Comparison of ENCODE assay signal across 8 cellular contexts in the genomic region with DNA sequence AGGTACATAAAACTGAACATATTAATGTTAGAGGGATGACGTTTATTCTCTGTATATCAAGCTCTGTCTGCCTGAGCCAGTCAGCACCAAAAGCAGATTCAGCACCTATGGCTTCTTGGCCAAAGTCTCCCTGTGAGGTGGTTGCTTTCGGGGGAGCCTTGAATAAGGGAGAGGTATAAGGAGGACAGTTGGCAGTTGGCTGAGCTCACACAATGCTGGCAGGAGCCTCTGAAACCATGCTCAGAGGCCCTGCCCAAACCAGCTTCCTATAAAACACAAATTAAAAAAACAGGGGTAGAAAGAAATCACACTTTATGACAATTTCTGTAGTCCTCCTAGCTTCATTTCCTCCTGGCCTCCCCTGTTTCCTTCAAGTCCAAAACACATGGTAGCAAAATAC. TPM values are rescaled to one million over a fixed set of nuclear protein-coding genes. Genes with fewer than 3 reads are reported as not detected.
DNase-seq lines count a peak whose midpoint lies in the region; ATAC-seq and TF ChIP-seq lines count a peak whose summit lies in the region.

No MANE protein-coding gene starts in this region.

- H3K9me2 ChIP-seq in MM.1S (replicated peaks; ENCODE audit: insufficient read depth, low read length) = no peaks in the 10 kb centered on the region

- peaks cover 0 to 4% (median 0%) of the 10 kb centered on the region in 11 experiments; a peak in 1 of 22 replicates for H4K20me1 ChIP-seq in BLaER1 treated with 17β-estradiol and CSF1 and Interleukin-3, amounts not matched to agents 10 nM and 100 nM
- H4K20me1 ChIP-seq in MM.1S (ENCODE audit: insufficient read depth, low read length) = no peaks in the 10 kb centered on the region

- H3K36me3 Mint-ChIP-seq in naive B cell = peaks cover 0 to 4% of the 10 kb centered on the region in 2 donors

- H3K27ac Mint-ChIP-seq in naive B cell = peak overlapping the region; percentile 71 to 96 (median 89)

- peak overlapping the region in 10 of 11 experiments; percentile 1 to 91 (median 78); a peak in 19 of 22 replicates for H3K4me2 ChIP-seq in BLaER1 treated with 17β-estradiol and CSF1 and Interleukin-3, amounts not matched to agents 10 nM and 100 nM
- H3K4me2 ChIP-seq in MM.1S (ENCODE audit: low read depth, low read length) = peak overlapping the region; percentile 58

- ATAC-seq in naive B cell (ENCODE audit: low read depth in 2 of 2) (no peak), HG03460 (IDR thresholded peaks at IDR 0.05; ENCODE audit: unreplicated experiment) (no peak)
- ATAC-seq in activated CD4-positive, CD25-positive, alpha-beta regulatory T cell treated with anti-CD3 and anti-CD28 coated beads, Interleukin-2, amount 50 U/mL, for 24 hours = no peak

- H3K27ac ChIP-seq in BLaER1 treated with 17β-estradiol and CSF1 and Interleukin-3, amounts not matched to agents 10 nM and 100 nM = peak overlapping the region; percentile 49 to 90 (median 84)
- H3K27ac ChIP-seq in MM.1S (ENCODE audit: low read length) = peak overlapping the region; percentile 56; the same call in 1 of the 2 replicates

- peaks cover 3% of the 10 kb centered on the region for H3K79me2 ChIP-seq in MM.1S (ENCODE audit: low read length)

- peaks cover 15% of the 10 kb centered on the region for H3F3A ChIP-seq in MM.1S (ENCODE audit: insufficient read depth, low read length)

- peak overlapping the region in 6 of 8 donors; percentile 12 to 83 (median 67) for H3K4me3 Mint-ChIP-seq in naive B cell

- no peak overlapping the region for H3K4me3 ChIP-seq in BLaER1 treated with 17β-estradiol and CSF1 and Interleukin-3, amounts not matched to agents 10 nM and 100 nM
- H3K4me3 ChIP-seq in MM.1S (ENCODE audit: low read length) = no peak overlapping the region

- DNase-seq in MM.1S (no peak), cerebellar cortex (ENCODE audit: low spot score) (peak; percentile 77), naive B cell (no peak), NCI-H1105 treated with DMSO at 0.1 percent for 48 hours (lab: John Stamatoyannopoulos, UW) (no peak), kidney glomerular epithelial cell (lab: John Stamatoyannopoulos, UW) (no peak)

- TF ChIP-seq CTCF in MM.1S (IDR thresholded peaks at IDR 0.05; ENCODE audit: low read length) = no peak

- H3K9me3 ChIP-seq in BLaER1 treated with 17β-estradiol and CSF1 and Interleukin-3, amounts not matched to agents 10 nM and 100 nM (replicated peaks in 1 of 11) = no peaks in the 10 kb centered on the region
- H3K9me3 ChIP-seq in MM.1S (replicated peaks; ENCODE audit: insufficient read depth, low read length) = no peaks in the 10 kb centered on the region

- H3K9ac ChIP-seq in BLaER1 treated with 17β-estradiol and CSF1 and Interleukin-3, amounts not matched to agents 10 nM and 100 nM = peak overlapping the region in 9 of 11 experiments; percentile 63 to 79 (median 68); a peak in 16 of 22 replicates
- H3K9ac ChIP-seq in MM.1S (ENCODE audit: low read length) = no peak overlapping the region

- H3K36me3 ChIP-seq in BLaER1 treated with 17β-estradiol and CSF1 and Interleukin-3, amounts not matched to agents 10 nM and 100 nM = peaks cover 0 to 51% (median 0%) of the 10 kb centered on the region in 11 experiments; a peak in 2 of 22 replicates
- no peaks in the 10 kb centered on the region for H3K36me3 ChIP-seq in MM.1S (replicated peaks; ENCODE audit: insufficient read depth, low read length)

- no peaks in the 10 kb centered on the region for H3K27me3 Mint-ChIP-seq in naive B cell

- no peaks in the 10 kb centered on the region for H3K27me3 ChIP-seq in BLaER1 treated with 17β-estradiol and CSF1 and Interleukin-3, amounts not matched to agents 10 nM and 100 nM
- no peaks in the 10 kb centered on the region for H3K27me3 ChIP-seq in MM.1S (replicated peaks; ENCODE audit: insufficient read depth, low read length)

- no peak overlapping the region for H2AFZ ChIP-seq in MM.1S (ENCODE audit: low read length)

- H3K4me1 Mint-ChIP-seq in naive B cell = peaks cover 26 to 72% (median 45%) of the 10 kb centered on the region in 3 donors

- no peaks in the 10 kb centered on the region for H3K9me3 Mint-ChIP-seq in naive B cell

- H3K4me1 ChIP-seq in BLaER1 treated with 17β-estradiol and CSF1 and Interleukin-3, amounts not matched to agents 10 nM and 100 nM = peaks cover 6 to 98% (median 46%) of the 10 kb centered on the region in 10 experiments
- peaks cover 31% of the 10 kb centered on the region for H3K4me1 ChIP-seq in MM.1S (ENCODE audit: low read length)

RNA-seq across cellular contexts. Expression of gene ARHGEF3, which starts 18.8 kb away (rescaled TPM):
- polyA plus RNA-seq in naive B cell (ENCODE audit: low read depth in 6 of 6) = 10 to 100 TPM; 30.1 to 43.7 (median 38.4) TPM
